ENCODE assay signal across 20 cellular contexts in the genomic region with DNA sequence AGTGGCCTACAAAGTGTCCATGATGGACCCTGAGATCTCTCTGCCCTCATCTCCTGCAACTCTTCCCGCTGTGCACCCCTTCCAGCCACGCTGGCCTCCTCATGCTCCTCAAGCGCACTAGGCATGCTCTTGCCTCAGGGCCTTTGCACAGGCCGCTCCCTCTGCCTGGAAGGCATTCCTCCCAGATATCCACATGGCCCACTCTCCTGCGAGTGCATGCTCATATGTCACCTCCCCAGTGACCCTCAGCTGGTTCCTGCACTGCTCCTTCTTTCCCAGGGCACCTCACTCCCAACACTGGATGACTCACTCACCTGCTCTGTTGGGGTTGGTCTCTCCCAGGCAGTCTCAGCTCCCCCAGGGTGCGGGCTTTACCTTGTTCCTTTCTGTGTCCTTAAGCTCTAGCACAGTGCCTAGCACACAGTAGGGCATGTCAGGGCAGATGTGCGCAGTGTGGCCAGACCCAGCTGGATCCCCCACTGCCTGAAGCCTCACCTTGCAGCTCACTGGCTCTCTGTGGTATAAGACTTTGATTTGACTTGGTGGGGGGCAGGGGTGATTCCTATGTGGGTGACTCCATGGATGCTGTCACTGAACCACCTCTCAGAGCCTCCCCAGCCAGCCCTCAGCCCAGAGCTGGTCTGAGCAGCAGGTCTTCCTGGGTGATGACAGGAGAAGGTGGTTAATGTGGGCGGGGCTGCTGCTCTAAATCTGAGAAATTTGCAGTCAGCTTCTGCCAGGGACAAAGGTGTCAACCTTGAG. TPM values are rescaled to one million over a fixed set of nuclear protein-coding genes. Genes with fewer than 3 reads are reported as not detected.
DNase-seq lines count a peak whose midpoint lies in the region; ATAC-seq lines count a peak whose summit lies in the region.
"Had no signal": no experiment of that assay in that cellular context is flagged by ENCODE, and none has a peak within 500 bp of the region (broad histone marks: within the 10 kb centered on the region; RNA-seq: fewer than 3 reads in every experiment).

No MANE protein-coding gene starts in this region.

- H3K4me3 Mint-ChIP-seq in stimulated activated naive CD8-positive, alpha-beta T cell treated with anti-CD3 and anti-CD28 coated beads, Interleukin-15, Interleukin-2, amounts not matched to agents 100 ng/mL and 50 ng/mL, for 24 hours, result no peak overlapping the region
- H3K4me3 Mint-ChIP-seq: CD8-positive, alpha-beta memory T cell; memory B cell; neural progenitor cell had no signal

- ATAC-seq in GM21526 (IDR thresholded peaks at IDR 0.05; ENCODE audit: low FRiP score, unreplicated experiment), result no peak
- ATAC-seq: Panc1, right lobe of liver had no signal

- H3K4me1 Mint-ChIP-seq in stimulated activated naive CD8-positive, alpha-beta T cell treated with anti-CD3 and anti-CD28 coated beads, Interleukin-15, Interleukin-2, amounts not matched to agents 100 ng/mL and 50 ng/mL, for 24 hours (ENCODE audit: low read depth), result no peaks in the 10 kb centered on the region

- H3K36me3 Mint-ChIP-seq in stimulated activated naive CD8-positive, alpha-beta T cell treated with anti-CD3 and anti-CD28 coated beads, Interleukin-15, Interleukin-2, amounts not matched to agents 100 ng/mL and 50 ng/mL, for 24 hours (ENCODE audit: low read depth), result no peaks in the 10 kb centered on the region
- H3K36me3 Mint-ChIP-seq: CD8-positive, alpha-beta memory T cell; memory B cell; neural progenitor cell had no signal

- DNase-seq in activated CD8-positive, alpha-beta memory T cell treated with anti-CD3 and anti-CD28 coated beads for 24 hours, result peak; percentile 54
- no peak for DNase-seq in activated CD8-positive, alpha-beta memory T cell treated with anti-CD3 and anti-CD28 coated beads, Interleukin-2, amount 50 U/mL, for 4 hours
- DNase-seq in activated gamma-delta T cell treated with anti-CD3 and anti-CD28 coated beads, Interleukin-2, amount 50 U/mL, for 16 hours (ENCODE audit: low read depth), result peak; percentile 9
- DNase-seq in kidney tubule cell (ENCODE audit: low spot score) (peak; percentile 2), DMS114 treated with DMSO at 0.1 percent for 48 hours (lab: John Stamatoyannopoulos, UW; ENCODE audit: unreplicated experiment) (no peak), dermis blood vessel endothelial cell (no peak)
- DNase-seq: ACHN; cerebellar nuclear complex; foreskin melanocyte; NCI-H446 treated with DMSO at 0.1 percent for 48 hours; stimulated activated CD4-positive, alpha-beta T cell treated with anti-CD3 and anti-CD28 coated beads, Interleukin-2, amount 100 ng/mL, for 48 hours; WERI-Rb-1 had no signal

- peaks cover 10% of the 10 kb centered on the region for H3K27me3 Mint-ChIP-seq in stimulated activated naive CD8-positive, alpha-beta T cell treated with anti-CD3 and anti-CD28 coated beads, Interleukin-15, Interleukin-2, amounts not matched to agents 100 ng/mL and 50 ng/mL, for 24 hours

- no peaks in the 10 kb centered on the region for H3K9me3 Mint-ChIP-seq in stimulated activated naive CD8-positive, alpha-beta T cell treated with anti-CD3 and anti-CD28 coated beads, Interleukin-15, Interleukin-2, amounts not matched to agents 100 ng/mL and 50 ng/mL, for 24 hours
- H3K9me3 Mint-ChIP-seq: CD8-positive, alpha-beta memory T cell; memory B cell; neural progenitor cell had no signal

- peak overlapping the region; percentile 23 for H3K27ac Mint-ChIP-seq in stimulated activated naive CD8-positive, alpha-beta T cell treated with anti-CD3 and anti-CD28 coated beads, Interleukin-15, Interleukin-2, amounts not matched to agents 100 ng/mL and 50 ng/mL, for 24 hours
- H3K27ac Mint-ChIP-seq: memory B cell had no signal

RNA-seq across cellular contexts. Expression of a gene that starts 37.4 kb away (rescaled TPM):
- under 0.01 and 0.19 TPM in 2 replicates for total RNA-seq in dermis blood vessel endothelial cell
- total RNA-seq: M059J had no signal

Comparison
In these comparisons a context has a peak if more than half of its experiments do, and no peak if none do; other contexts are left out.
1. DNase-seq: peak in activated CD8-positive, alpha-beta memory T cell treated with anti-CD3 and anti-CD28 coated beads for 24 hours (single experiment), activated gamma-delta T cell treated with anti-CD3 and anti-CD28 coated beads, Interleukin-2, amount 50 U/mL, for 16 hours (single experiment) and kidney tubule cell (single experiment); none in activated CD8-positive, alpha-beta memory T cell treated with anti-CD3 and anti-CD28 coated beads, Interleukin-2, amount 50 U/mL, for 4 hours (single experiment), DMS114 treated with DMSO at 0.1 percent for 48 hours (single experiment) and dermis blood vessel endothelial cell (single experiment).